Comparison of ENCODE assay signal across 10 cellular contexts in the genomic region with DNA sequence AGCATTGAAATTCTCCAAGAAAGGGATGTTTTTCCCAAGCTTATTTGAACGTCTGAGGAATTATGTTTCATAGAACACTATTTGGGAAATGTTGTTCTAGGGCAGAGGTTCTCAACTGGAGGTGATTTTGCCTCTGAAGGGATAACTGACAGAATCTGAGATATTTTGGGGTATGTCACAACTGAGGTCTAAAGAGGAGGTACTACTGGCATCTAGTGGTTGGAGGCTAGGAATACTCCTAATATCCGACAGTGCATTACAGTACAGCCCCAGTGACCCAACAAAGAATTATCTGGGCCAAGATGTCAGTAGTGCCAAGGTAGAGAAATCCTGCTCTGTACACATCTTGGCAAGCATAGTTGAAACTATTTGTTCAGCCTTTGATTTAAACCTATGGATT. TPM values are rescaled to one million over a fixed set of nuclear protein-coding genes. Genes with fewer than 3 reads are reported as not detected.
A peak's percentile ranks its signal among the peaks of the same experiment; 100 is the strongest.
DNase-seq lines count a peak whose midpoint lies in the region; ATAC-seq and TF ChIP-seq lines count a peak whose summit lies in the region.
"Had no signal": no experiment of that assay in that cellular context is flagged by ENCODE, and none has a peak within 500 bp of the region (broad histone marks: within the 10 kb centered on the region; RNA-seq: fewer than 3 reads in every experiment).

No MANE protein-coding gene starts in this region.

- H3K4me3 ChIP-seq in LNCaP clone FGC (ENCODE audit: low read depth, low read length) (no peak overlapping the region), esophagus squamous epithelium (no peak overlapping the region), suprapubic skin (no peak overlapping the region)

- TF ChIP-seq POLR2A in esophagus squamous epithelium (IDR thresholded peaks at IDR 0.05) (no peak), suprapubic skin (IDR thresholded peaks at IDR 0.05) (no peak)

- ATAC-seq in GM21360 (IDR thresholded peaks at IDR 0.05; ENCODE audit: unreplicated experiment) (peak; percentile 54), GM21529 (IDR thresholded peaks at IDR 0.05; ENCODE audit: unreplicated experiment) (no peak)

- H3K36me3 ChIP-seq in esophagus squamous epithelium = no peaks in the 10 kb centered on the region
- no peaks in the 10 kb centered on the region for H3K36me3 ChIP-seq in suprapubic skin

- DNase-seq in LNCaP clone FGC (ENCODE audit: low read depth) = peak; percentile 54
- DNase-seq in esophagus squamous epithelium (lab: John Stamatoyannopoulos, UW) = no peak
- no peak for DNase-seq in suprapubic skin (ENCODE audit: low spot score in 2 of 2)
- no peak for DNase-seq in NCI-H345 (lab: John Stamatoyannopoulos, UW)
- no peak for DNase-seq in NCI-H187 treated with DMSO at 0.1 percent for 48 hours (lab: John Stamatoyannopoulos, UW)
- DNase-seq: activated naive CD4-positive, alpha-beta T cell treated with anti-CD3 and anti-CD28 coated beads for 36 hours; NCI-H2227 treated with DMSO at 0.1 percent for 48 hours had no signal

- TF ChIP-seq CTCF in C4-2B (conservative IDR thresholded peaks at IDR 0.05) (peak; percentile 73), LNCaP clone FGC (IDR thresholded peaks at IDR 0.05; ENCODE audit: control insufficient read depth, extremely low read depth, insufficient read depth) (peak; percentile 65), esophagus squamous epithelium (IDR thresholded peaks at IDR 0.05) (peak in 4 of 6 experiments; percentile 15 to 43 (median 20)), suprapubic skin (IDR thresholded peaks at IDR 0.05) (peak in 1 of 2 donors; percentile 23)

- H3K27me3 ChIP-seq in esophagus squamous epithelium (no peaks in the 10 kb centered on the region), suprapubic skin (no peaks in the 10 kb centered on the region)

- TF ChIP-seq EP300 in suprapubic skin (IDR thresholded peaks at IDR 0.05) = no peak

- H3K4me1 ChIP-seq in esophagus squamous epithelium = peaks cover 0 to 24% (median 0%) of the 10 kb centered on the region in 3 donors
- H3K4me1 ChIP-seq in suprapubic skin = peaks cover under 1% of the 10 kb centered on the region

- 50 to 72% methylated on average over 2 of the region's 2 CpGs for WGBS in esophagus squamous epithelium, 2 donors
- WGBS in suprapubic skin = 63% methylated on average over 2 of the region's 2 CpGs

- intact Hi-C loops in esophagus squamous epithelium (cut with DNase I) = no loop called here

- no peak overlapping the region for H3K27ac ChIP-seq in C4-2B
- no peak overlapping the region for H3K27ac ChIP-seq in esophagus squamous epithelium
- H3K27ac ChIP-seq in suprapubic skin = no peak overlapping the region

- no peaks in the 10 kb centered on the region for H3K9me3 ChIP-seq in esophagus squamous epithelium
- no peaks in the 10 kb centered on the region for H3K9me3 ChIP-seq in suprapubic skin

RNA-seq across cellular contexts. Expression of a gene that starts 6.4 kb away (rescaled TPM):
- total RNA-seq in esophagus squamous epithelium = 10 to 100 TPM; 19.8 to 45.4 (median 26.7) TPM
- total RNA-seq in suprapubic skin = 10 to 100 TPM; 17.8 to 22.2 (median 19.6) TPM

RNA-seq across cellular contexts. Expression of a gene that starts 58.3 kb away (rescaled TPM):
- total RNA-seq in esophagus squamous epithelium (not detected), suprapubic skin (not detected)
- total RNA-seq: activated naive CD4-positive, alpha-beta T cell treated with anti-CD3 and anti-CD28 coated beads for 36 hours had no signal
